ENCODE assay signal across 8 cellular contexts in genomic region chr1:70528591-70529333, GRCh38.
A peak's percentile ranks its signal among the peaks of the same experiment; 100 is the strongest.
DNase-seq lines count a peak whose midpoint lies in the region; FAIRE-seq and TF ChIP-seq lines count a peak whose summit lies in the region.

No MANE protein-coding gene starts in this region.

- CTCF ChIA-PET in HEK293T (lab: Yijun Ruan, JAX) = interaction anchor here (0.6 to 1.6 kb wide), 5 partner anchors 17 to 521 kb away, joined by 3 to 4 read pairs (median 3); no protein-coding TSS in a partner anchor

- no peaks in the 10 kb centered on the region for H3K36me3 ChIP-seq in kidney epithelial cell (ENCODE audit: control insufficient read depth, insufficient read depth, low read length)

- TF ChIP-seq CTCF in astrocyte of the cerebellum (IDR thresholded peaks at IDR 0.05; ENCODE audit: low read depth, low read length, missing control alignments) (peak; percentile 66), kidney epithelial cell (IDR thresholded peaks at IDR 0.05; ENCODE audit: insufficient read depth, low read length, poor library complexity, severe bottlenecking) (peak; percentile 77)

- POLR2A ChIA-PET in HEK293T (lab: Yijun Ruan, JAX) = no interaction called here

- FAIRE-seq in urothelium cell line (lab: Jason Lieb, UNC) = no peak

- H3K4me3 ChIP-seq in astrocyte of the cerebellum (ENCODE audit: low read depth, low read length) (no peak overlapping the region), kidney epithelial cell (ENCODE audit: low read depth, low read length) (no peak overlapping the region)

- no peaks in the 10 kb centered on the region for H3K27me3 ChIP-seq in kidney epithelial cell (ENCODE audit: control insufficient read depth, insufficient read depth, low read length)

- in situ Hi-C loops in astrocyte of the cerebellum (cut with HindIII; ENCODE audit: low sequenced_read_pairs) = no loop called here

- DNase-seq in 8988T (peak; percentile 8), EL (peak; percentile 32), HEK293T (ENCODE audit: extremely low spot score) (peak; percentile 76), NCI-H2107 treated with DMSO at 0.1 percent for 48 hours (lab: John Stamatoyannopoulos, UW; ENCODE audit: unreplicated experiment) (peak; percentile 43), astrocyte of the cerebellum (ENCODE audit: low read depth) (no peak), kidney epithelial cell (ENCODE audit: low read depth) (no peak), urothelium cell line (ENCODE audit: low spot score) (peak; percentile 52), NCI-H774 (lab: John Stamatoyannopoulos, UW) (no peak)

TF ChIP-seq in HEK293T, 16 proteins besides CTCF, POLR2A, EP300 and RAD21:
- TF ChIP-seq TARDBP (IDR thresholded peaks at IDR 0.05) (no peak), ARNT (IDR thresholded peaks at IDR 0.05) (no peak), LEF1 (IDR thresholded peaks at IDR 0.05; ENCODE audit: borderline replicate concordance) (no peak)

Comparison
In these comparisons a context has a peak if more than half of its experiments do, and no peak if none do; other contexts are left out.
1. DNase-seq: peak in 8988T (single experiment), EL (single experiment), HEK293T (single experiment), NCI-H2107 treated with DMSO at 0.1 percent for 48 hours (single experiment) and urothelium cell line (single experiment); none in astrocyte of the cerebellum (single experiment), kidney epithelial cell (single experiment) and NCI-H774 (single experiment).